Comparison of ENCODE assay signal across 8 cellular contexts in the genomic region with DNA sequence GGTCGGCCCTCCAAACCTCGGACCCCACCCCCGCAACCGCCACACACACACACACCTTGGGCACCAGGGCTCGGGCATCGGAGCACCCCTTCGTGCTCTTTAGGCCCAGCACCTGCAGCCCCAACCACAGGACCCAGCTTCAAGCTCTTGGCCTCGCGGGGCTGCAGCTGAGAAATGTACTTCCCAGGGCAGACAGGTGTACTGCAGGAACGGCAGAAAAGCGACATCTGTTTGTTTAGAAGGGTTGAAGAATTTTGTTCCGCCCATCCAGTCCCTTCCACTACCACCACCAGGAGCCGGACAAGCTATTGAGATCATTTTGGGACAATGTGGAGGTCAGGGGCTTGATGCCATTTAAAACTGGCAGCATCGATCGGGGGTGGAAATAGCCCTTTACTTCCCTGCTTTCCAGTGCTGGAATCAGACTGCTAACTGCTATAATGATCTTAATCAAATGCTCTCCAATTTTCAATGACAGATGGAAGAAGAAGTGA. TPM values are rescaled to one million over a fixed set of nuclear protein-coding genes. Genes with fewer than 3 reads are reported as not detected.
DNase-seq lines count a peak whose midpoint lies in the region; ATAC-seq and TF ChIP-seq lines count a peak whose summit lies in the region.

No MANE protein-coding gene starts in this region.

- intact Hi-C loops in left lung (cut with DNase I) (no loop called here), thyroid gland (cut with DNase I) (no loop called here)

- TF ChIP-seq CTCF in left lung (IDR thresholded peaks at IDR 0.05), result no peak
- peak in 1 of 6 experiments; percentile 41 for TF ChIP-seq CTCF in thyroid gland (IDR thresholded peaks at IDR 0.05)

- no peak for ATAC-seq in activated T-cell treated with anti-CD3 and anti-CD28 coated beads, Interleukin-2, amount 50 U/mL, for 72 hours (replicated peaks in 1 of 2)
- no peak for ATAC-seq in activated T-helper 17 cell treated with anti-CD3 and anti-CD28 coated beads, Interleukin-2, amount 50 U/mL, for 72 hours (replicated peaks)
- ATAC-seq in left lung, result no peak
- no peak for ATAC-seq in HG03039 (IDR thresholded peaks at IDR 0.05; ENCODE audit: unreplicated experiment)
- no peak for ATAC-seq in HG03097 (IDR thresholded peaks at IDR 0.05; ENCODE audit: low FRiP score, unreplicated experiment)

- H3K36me3 Mint-ChIP-seq in activated T-cell treated with anti-CD3 and anti-CD28 coated beads, Interleukin-2, amount 50 U/mL, for 72 hours (ENCODE audit: insufficient read depth in 2 of 2), result peaks cover 1% of the 10 kb centered on the region in 2 donors
- no peaks in the 10 kb centered on the region for H3K36me3 Mint-ChIP-seq in activated T-helper 17 cell treated with anti-CD3 and anti-CD28 coated beads, Interleukin-2, amount 50 U/mL, for 72 hours (ENCODE audit: low read depth)

- H3K4me3 ChIP-seq in left lung (peak overlapping the region in 1 of 2 donors; percentile 49), thyroid gland (replicated peaks in 1 of 3) (peak overlapping the region in 1 of 3 donors; percentile 68)

- WGBS in thyroid gland, 2 donors, result 26 to 40% methylated on average over 9 to 14 of the region's 15 CpGs

- H3K9me3 Mint-ChIP-seq in activated T-cell treated with anti-CD3 and anti-CD28 coated beads, Interleukin-2, amount 50 U/mL, for 72 hours, result no peaks in the 10 kb centered on the region
- no peaks in the 10 kb centered on the region for H3K9me3 Mint-ChIP-seq in activated T-helper 17 cell treated with anti-CD3 and anti-CD28 coated beads, Interleukin-2, amount 50 U/mL, for 72 hours

- H3K27ac ChIP-seq in left lung, result peak overlapping the region; percentile 72 to 77
- H3K27ac ChIP-seq in thyroid gland, result peak overlapping the region; percentile 62 to 95 (median 90)

- H3K27ac Mint-ChIP-seq in activated T-cell treated with anti-CD3 and anti-CD28 coated beads, Interleukin-2, amount 50 U/mL, for 72 hours, result no peak overlapping the region
- H3K27ac Mint-ChIP-seq in activated T-helper 17 cell treated with anti-CD3 and anti-CD28 coated beads, Interleukin-2, amount 50 U/mL, for 72 hours, result no peak overlapping the region

- peaks cover 3 to 71% of the 10 kb centered on the region in 2 donors for H3K27me3 ChIP-seq in left lung
- no peaks in the 10 kb centered on the region for H3K27me3 ChIP-seq in thyroid gland

- no peak for TF ChIP-seq POLR2A in thyroid gland (IDR thresholded peaks at IDR 0.05)

- peak in 1 of 2 donors; percentile 34 for DNase-seq in activated T-cell treated with anti-CD3 and anti-CD28 coated beads, Interleukin-2, amount 50 U/mL, for 72 hours
- DNase-seq in activated T-cell treated with anti-CD3 and anti-CD28 coated beads, Interleukin-2, amount 50 U/mL, for 1 hour, result no peak
- DNase-seq in left lung (no peak), thyroid gland (peak; percentile 72 to 77), COLO829 (ENCODE audit: low spot score) (no peak)

- no peaks in the 10 kb centered on the region for H3K9me3 ChIP-seq in left lung
- no peaks in the 10 kb centered on the region for H3K9me3 ChIP-seq in thyroid gland

- H3K36me3 ChIP-seq in left lung (no peaks in the 10 kb centered on the region), thyroid gland (no peaks in the 10 kb centered on the region)

- peaks cover 9% of the 10 kb centered on the region for H3K4me1 Mint-ChIP-seq in activated T-cell treated with anti-CD3 and anti-CD28 coated beads, Interleukin-2, amount 50 U/mL, for 72 hours (ENCODE audit: low read depth)
- H3K4me1 Mint-ChIP-seq in activated T-helper 17 cell treated with anti-CD3 and anti-CD28 coated beads, Interleukin-2, amount 50 U/mL, for 72 hours, result peaks cover 9% of the 10 kb centered on the region

- peak overlapping the region; percentile 2 to 68 for H3K4me3 Mint-ChIP-seq in activated T-cell treated with anti-CD3 and anti-CD28 coated beads, Interleukin-2, amount 50 U/mL, for 72 hours
- H3K4me3 Mint-ChIP-seq in activated T-helper 17 cell treated with anti-CD3 and anti-CD28 coated beads, Interleukin-2, amount 50 U/mL, for 72 hours, result peak overlapping the region; percentile 55

- H3K4me1 ChIP-seq in left lung (peaks cover 0 to 14% of the 10 kb centered on the region in 2 donors), thyroid gland (peaks cover 27 to 40% of the 10 kb centered on the region in 2 donors)

- H3K27me3 Mint-ChIP-seq in activated T-cell treated with anti-CD3 and anti-CD28 coated beads, Interleukin-2, amount 50 U/mL, for 72 hours (ENCODE audit: low read depth), result peaks cover 62% of the 10 kb centered on the region
- peaks cover 47% of the 10 kb centered on the region for H3K27me3 Mint-ChIP-seq in activated T-helper 17 cell treated with anti-CD3 and anti-CD28 coated beads, Interleukin-2, amount 50 U/mL, for 72 hours

RNA-seq across cellular contexts. Expression of a gene that starts 1.7 kb away (rescaled TPM):
- total RNA-seq in activated T-cell treated with anti-CD3 and anti-CD28 coated beads, Interleukin-2, amount 50 U/mL, for 72 hours, result not detected
- not detected for total RNA-seq in activated T-helper 17 cell treated with anti-CD3 and anti-CD28 coated beads, Interleukin-2, amount 50 U/mL, for 72 hours
- total RNA-seq in left lung (1 to 10 TPM; 5.0 to 7.5 TPM), thyroid gland (1 to 10 TPM; 1.5 to 4.0 (median 3.6) TPM)

Comparison
In these comparisons a context has a peak if more than half of its experiments do, and no peak if none do; other contexts are left out.
1. DNase-seq: peak in thyroid gland (2 of 2); none in activated T-cell treated with anti-CD3 and anti-CD28 coated beads, Interleukin-2, amount 50 U/mL, for 1 hour (single experiment), left lung (0 of 2) and COLO829 (single experiment).